In the genomic region with DNA sequence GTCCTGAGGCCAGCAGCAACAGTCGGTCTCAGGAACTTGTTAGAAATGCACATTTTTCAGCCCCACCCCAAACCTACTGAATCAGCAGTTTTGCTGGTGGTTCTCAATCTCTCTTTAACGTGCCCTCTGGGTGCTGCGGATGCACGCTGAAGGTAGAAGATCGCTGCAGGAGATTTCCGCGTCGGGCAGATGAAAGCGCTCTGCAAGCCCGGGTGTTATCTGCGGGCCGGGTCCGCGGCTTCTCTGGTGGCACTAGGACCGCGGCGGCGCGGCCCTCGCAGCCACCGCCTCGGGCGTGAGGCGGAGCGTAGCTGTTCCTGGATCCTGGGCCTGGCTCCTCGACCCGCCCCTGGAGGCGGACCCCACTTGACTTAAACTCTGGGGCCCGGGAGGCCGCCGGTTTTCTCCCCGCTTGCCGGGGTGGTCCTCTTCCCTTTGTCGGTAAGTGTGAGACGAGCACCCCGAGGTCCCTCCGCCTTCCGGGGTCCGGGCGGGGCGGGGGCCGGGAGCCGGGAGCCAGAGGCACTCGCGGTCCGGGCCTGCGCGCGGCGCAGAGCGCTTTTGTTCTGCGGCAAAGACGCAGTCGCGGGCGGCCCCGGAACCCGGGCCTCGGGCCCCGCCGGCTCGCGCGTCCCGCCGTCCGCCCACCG, we compare ENCODE assay signal across 8 cellular contexts. TPM values are rescaled to one million over a fixed set of nuclear protein-coding genes. Genes with fewer than 3 reads are reported as not detected.
DNase-seq lines count a peak whose midpoint lies in the region; ATAC-seq and TF ChIP-seq lines count a peak whose summit lies in the region.

Gene RESF1, plus strand, starts transcription at position 365 of the 650 bp plus-strand sequence. CDS start 21,541 bp downstream, outside the sequence.

- peak within 1 kb of the TSS; percentile 96 for H3K27ac ChIP-seq in VCaP
- H3K27ac ChIP-seq in skeletal muscle tissue (ENCODE audit: low read depth, low read length), result peak within 1 kb of the TSS; percentile 72

- ATAC-seq in GM18870 (IDR thresholded peaks at IDR 0.05; ENCODE audit: unreplicated experiment) (peak; percentile 75), HG03108 (IDR thresholded peaks at IDR 0.05; ENCODE audit: unreplicated experiment) (peak; percentile 91)

- H3K9ac ChIP-seq in skeletal muscle tissue (ENCODE audit: low read depth in 1 of 3, low read length in 3 of 3), result peak within 1 kb of the TSS; percentile 75 to 83 (median 81)

- H3K9me3 ChIP-seq in iPS-18c (ENCODE audit: control insufficient read depth, insufficient read depth, low read length) (no peaks in the 10 kb centered on the region), skeletal muscle tissue (ENCODE audit: control insufficient read depth in 3 of 3, low read length in 3 of 3) (no peaks in the 10 kb centered on the region)

- in situ Hi-C loops in ACHN (cut with HindIII; ENCODE audit: low pct_ligation_motif_present, low pct_unique_long_range_greater_than_20kb, low sequenced_read_pairs), result loop anchor here (25.0 kb wide), 1 partner anchor 297 kb away; the partner anchor contains the start of gene ETFBKMT
- in situ Hi-C loops in T47D (cut with HindIII; ENCODE audit: low pct_unique_long_range_greater_than_20kb, low sequenced_read_pairs), result no loop called here

- peak; percentile 93 for DNase-seq in ACHN
- peak; percentile 90 for DNase-seq in NCI-H2171 treated with DMSO at 0.1 percent for 48 hours (lab: John Stamatoyannopoulos, UW)
- peak; percentile 88 to 90 for DNase-seq in T47D (ENCODE audit: low read depth in 1 of 2, low spot score in 1 of 2)

- H3K36me3 ChIP-seq in skeletal muscle tissue (ENCODE audit: control insufficient read depth in 3 of 3, insufficient read depth in 3 of 3, low read length in 3 of 3), result peaks cover 0 to 5% (median 0%) of the 10 kb centered on the region in 3 donors

- H3K27me3 ChIP-seq in skeletal muscle tissue (ENCODE audit: control insufficient read depth in 3 of 3, insufficient read depth in 3 of 3, low read length in 3 of 3), result no peaks in the 10 kb centered on the region

- H3K4me3 ChIP-seq in iPS-18c (ENCODE audit: insufficient read depth, low read depth, low read length) (peak within 1 kb of the TSS; percentile 59), skeletal muscle tissue (ENCODE audit: low read length in 3 of 3) (peak within 1 kb of the TSS; percentile 83 to 93 (median 91))

- no peak for TF ChIP-seq CTCF in VCaP (conservative IDR thresholded peaks at IDR 0.05)

- H3K4me1 ChIP-seq in skeletal muscle tissue (ENCODE audit: control insufficient read depth in 3 of 3, insufficient read depth in 3 of 3, low read length in 3 of 3), result peaks cover 15 to 27% (median 22%) of the 10 kb centered on the region in 3 donors

RNA-seq across cellular contexts. Expression of gene RESF1, which starts in this region (rescaled TPM):
- total RNA-seq in skeletal muscle tissue, result 19.3 TPM

Comparison
In these comparisons a context has a peak if more than half of its experiments do, and no peak if none do; other contexts are left out.
1. Peak in every context shown above with its lines: DNase-seq, ATAC-seq, H3K4me3 ChIP-seq and H3K27ac ChIP-seq.